Comparison of ENCODE assay signal across 10 cellular contexts in genomic region chr3:4906107-4906621, GRCh38.
DNase-seq lines count a peak whose midpoint lies in the region; ATAC-seq and TF ChIP-seq lines count a peak whose summit lies in the region.
"Had no signal": no experiment of that assay in that cellular context is flagged by ENCODE, and none has a peak within 500 bp of the region (broad histone marks: within the 10 kb centered on the region; RNA-seq: fewer than 3 reads in every experiment).

No MANE protein-coding gene starts in this region.

- peak overlapping the region in 1 of 2 donors; percentile 46 for H3K27ac Mint-ChIP-seq in activated naive CD4-positive, alpha-beta T cell treated with anti-CD3 and anti-CD28 coated beads, Interleukin-2, amount 50 U/mL, for 72 hours
- H3K27ac Mint-ChIP-seq in stimulated activated effector memory CD8-positive, alpha-beta T cell treated with anti-CD3 and anti-CD28 coated beads, Interleukin-12 subunit alpha, Interleukin-12 subunit beta, amount 100 ng/mL, for 72 hours = no peak overlapping the region
- H3K27ac Mint-ChIP-seq in naive thymus-derived CD4-positive, alpha-beta T cell = peak overlapping the region in 4 of 9 donors; percentile 7 to 75 (median 38)

- no peak overlapping the region for H3K4me3 ChIP-seq in choroid plexus epithelial cell (ENCODE audit: low read depth, low read length)
- no peak overlapping the region for H3K4me3 ChIP-seq in naive thymus-derived CD4-positive, alpha-beta T cell (ENCODE audit: low read length)
- H3K4me3 ChIP-seq: skin epidermis had no signal

- DNase-seq in activated naive CD4-positive, alpha-beta T cell treated with anti-CD3 and anti-CD28 coated beads, Interleukin-2, amount 50 U/mL, for 72 hours (ENCODE audit: low spot score in 2 of 2) = no peak
- DNase-seq in activated naive CD4-positive, alpha-beta T cell treated with anti-CD3 and anti-CD28 coated beads, Interleukin-2, amount 50 U/mL, for 16 hours = no peak
- DNase-seq in NCI-H82 treated with DMSO at 0.1 percent for 48 hours (lab: John Stamatoyannopoulos, UW; ENCODE audit: unreplicated experiment) (peak; percentile 14), choroid plexus epithelial cell (ENCODE audit: low read depth) (peak; percentile 82)
- DNase-seq in stimulated activated effector memory CD8-positive, alpha-beta T cell treated with anti-CD3 and anti-CD28 coated beads, Interleukin-12 subunit alpha, Interleukin-12 subunit beta, amount 100 ng/mL, for 72 hours (ENCODE audit: low spot score in 2 of 2) = no peak
- no peak for DNase-seq in naive thymus-derived CD4-positive, alpha-beta T cell
- DNase-seq in activated CD8-positive, alpha-beta memory T cell treated with anti-CD3 and anti-CD28 coated beads, Interleukin-2, amount 50 U/mL, for 48 hours = no peak
- DNase-seq: AML-193 had no signal

- H3K36me3 ChIP-seq in naive thymus-derived CD4-positive, alpha-beta T cell (ENCODE audit: control insufficient read depth in 2 of 3, insufficient read depth in 3 of 3, low read length in 3 of 3) = no peaks in the 10 kb centered on the region

- peak overlapping the region; percentile 23 for H3K4me3 Mint-ChIP-seq in stimulated activated effector memory CD8-positive, alpha-beta T cell treated with anti-CD3 and anti-CD28 coated beads, Interleukin-12 subunit alpha, Interleukin-12 subunit beta, amount 100 ng/mL, for 72 hours
- H3K4me3 Mint-ChIP-seq in naive thymus-derived CD4-positive, alpha-beta T cell = peak overlapping the region in 2 of 10 donors; percentile 29 to 38

- peaks cover 67% of the 10 kb centered on the region for H3K4me1 Mint-ChIP-seq in stimulated activated effector memory CD8-positive, alpha-beta T cell treated with anti-CD3 and anti-CD28 coated beads, Interleukin-12 subunit alpha, Interleukin-12 subunit beta, amount 100 ng/mL, for 72 hours
- peaks cover 33 to 85% (median 58%) of the 10 kb centered on the region in 7 donors for H3K4me1 Mint-ChIP-seq in naive thymus-derived CD4-positive, alpha-beta T cell

- H3K9me3 Mint-ChIP-seq in activated naive CD4-positive, alpha-beta T cell treated with anti-CD3 and anti-CD28 coated beads, Interleukin-2, amount 50 U/mL, for 72 hours = peaks cover 3 to 11% of the 10 kb centered on the region in 2 donors
- H3K9me3 Mint-ChIP-seq in stimulated activated effector memory CD8-positive, alpha-beta T cell treated with anti-CD3 and anti-CD28 coated beads, Interleukin-12 subunit alpha, Interleukin-12 subunit beta, amount 100 ng/mL, for 72 hours = no peaks in the 10 kb centered on the region
- H3K9me3 Mint-ChIP-seq in naive thymus-derived CD4-positive, alpha-beta T cell = peaks cover 0 to 10% (median 0%) of the 10 kb centered on the region in 11 donors

- no peak overlapping the region for H3K27ac ChIP-seq in naive thymus-derived CD4-positive, alpha-beta T cell (ENCODE audit: low read depth, low read length)

- H3K27me3 ChIP-seq in naive thymus-derived CD4-positive, alpha-beta T cell (ENCODE audit: control insufficient read depth in 2 of 2, insufficient read depth in 2 of 2, low read length in 2 of 2) = no peaks in the 10 kb centered on the region

- peaks cover 14 to 35% of the 10 kb centered on the region in 2 donors for H3K4me1 ChIP-seq in naive thymus-derived CD4-positive, alpha-beta T cell (ENCODE audit: control insufficient read depth in 2 of 2, insufficient read depth in 2 of 2, low read length in 2 of 2)

- POLR2A ChIA-PET in naive thymus-derived CD4-positive, alpha-beta T cell (lab: Charles Lee) = no interaction called here

- H3K9me3 ChIP-seq in naive thymus-derived CD4-positive, alpha-beta T cell (ENCODE audit: control insufficient read depth in 2 of 3, low read length in 3 of 3) = no peaks in the 10 kb centered on the region

- peak; percentile 62 to 80 for ATAC-seq in activated naive CD4-positive, alpha-beta T cell treated with anti-CD3 and anti-CD28 coated beads, Interleukin-2, amount 50 U/mL, for 72 hours
- ATAC-seq in stimulated activated effector memory CD8-positive, alpha-beta T cell treated with anti-CD3 and anti-CD28 coated beads, Interleukin-12 subunit alpha, Interleukin-12 subunit beta, amount 100 ng/mL, for 72 hours = peak; percentile 94
- ATAC-seq in HG03025 (IDR thresholded peaks at IDR 0.05; ENCODE audit: low FRiP score, unreplicated experiment) = no peak
- no peak for ATAC-seq in naive thymus-derived CD4-positive, alpha-beta T cell

- no peaks in the 10 kb centered on the region for H3K27me3 Mint-ChIP-seq in naive thymus-derived CD4-positive, alpha-beta T cell

- intact Hi-C loops in naive thymus-derived CD4-positive, alpha-beta T cell (cut with micrococcal nuclease) = loop anchor here (2.0 to 10.0 kb wide), 5 partner anchors 71 to 191 kb away; partner anchors contain the start of gene BHLHE40 (in 1 of the 2)

- CTCF ChIA-PET in naive thymus-derived CD4-positive, alpha-beta T cell (lab: Charles Lee) = interaction anchor here (0.6 to 1.3 kb wide), 3 partner anchors 72 to 422 kb away, joined by 3 read pairs; no protein-coding TSS in a partner anchor

- H3K36me3 Mint-ChIP-seq in activated naive CD4-positive, alpha-beta T cell treated with anti-CD3 and anti-CD28 coated beads, Interleukin-2, amount 50 U/mL, for 72 hours = peaks cover 0 to 13% of the 10 kb centered on the region in 2 donors
- H3K36me3 Mint-ChIP-seq in stimulated activated effector memory CD8-positive, alpha-beta T cell treated with anti-CD3 and anti-CD28 coated beads, Interleukin-12 subunit alpha, Interleukin-12 subunit beta, amount 100 ng/mL, for 72 hours = no peaks in the 10 kb centered on the region
- peaks cover 0 to 11% (median 0%) of the 10 kb centered on the region in 5 donors for H3K36me3 Mint-ChIP-seq in naive thymus-derived CD4-positive, alpha-beta T cell

- no peak for TF ChIP-seq CTCF in choroid plexus epithelial cell (conservative IDR thresholded peaks at IDR 0.05; ENCODE audit: low read depth, low read length)

Comparison
In these comparisons a context has a peak if more than half of its experiments do, and no peak if none do; other contexts are left out.
1. ATAC-seq: peak in activated naive CD4-positive, alpha-beta T cell treated with anti-CD3 and anti-CD28 coated beads, Interleukin-2, amount 50 U/mL, for 72 hours (2 of 2) and stimulated activated effector memory CD8-positive, alpha-beta T cell treated with anti-CD3 and anti-CD28 coated beads, Interleukin-12 subunit alpha, Interleukin-12 subunit beta, amount 100 ng/mL, for 72 hours (single experiment); none in HG03025 (single experiment) and naive thymus-derived CD4-positive, alpha-beta T cell (single experiment).
2. DNase-seq: peak in NCI-H82 treated with DMSO at 0.1 percent for 48 hours (single experiment) and choroid plexus epithelial cell (single experiment); none in activated naive CD4-positive, alpha-beta T cell treated with anti-CD3 and anti-CD28 coated beads, Interleukin-2, amount 50 U/mL, for 72 hours (0 of 2), activated naive CD4-positive, alpha-beta T cell treated with anti-CD3 and anti-CD28 coated beads, Interleukin-2, amount 50 U/mL, for 16 hours (single experiment), stimulated activated effector memory CD8-positive, alpha-beta T cell treated with anti-CD3 and anti-CD28 coated beads, Interleukin-12 subunit alpha, Interleukin-12 subunit beta, amount 100 ng/mL, for 72 hours (0 of 2), naive thymus-derived CD4-positive, alpha-beta T cell (0 of 9) and activated CD8-positive, alpha-beta memory T cell treated with anti-CD3 and anti-CD28 coated beads, Interleukin-2, amount 50 U/mL, for 48 hours (single experiment).